15 cellular contexts compared by ENCODE assay signal in genomic region chr13:110643324-110643723, GRCh38.
"Had no signal": no experiment of that assay in that cellular context is flagged by ENCODE, and none has a peak within 500 bp of the region (broad histone marks: within the 10 kb centered on the region; RNA-seq: fewer than 3 reads in every experiment).

No MANE protein-coding gene starts in this region.

- H3K27me3 Mint-ChIP-seq: activated naive CD8-positive, alpha-beta T cell treated with anti-CD3 and anti-CD28 coated beads for 36 hours had no signal

- H3K4me3 ChIP-seq: heart left ventricle, lower lobe of right lung, psoas muscle, sigmoid colon, tibial nerve, uterus had no signal

- DNase-seq: activated CD4-positive, CD25-positive, alpha-beta regulatory T cell treated with anti-CD3 and anti-CD28 coated beads, Interleukin-2, amount 50 U/mL, for 72 hours; activated gamma-delta T cell treated with Interleukin-2 at 50 U/mL for 16 hours; activated naive CD8-positive, alpha-beta T cell treated with anti-CD3 and anti-CD28 coated beads for 36 hours; activated T-cell treated with anti-CD3 and anti-CD28 coated beads, Interleukin-2, amount 50 U/mL, for 72 hours; cerebellar nuclear complex; dermis blood vessel endothelial cell; lower lobe of right lung; psoas muscle; sigmoid colon; stimulated activated CD4-positive, alpha-beta T cell treated with anti-CD3 and anti-CD28 coated beads, Interleukin-1b, Interleukin-23, amount 100 ng/mL, for 48 hours; T1000; uterus had no signal

- H3K36me3 ChIP-seq: uterus had no signal

- H3K27me3 ChIP-seq: heart left ventricle, sigmoid colon, tibial nerve, uterus had no signal

- H3K4me1 Mint-ChIP-seq: activated naive CD8-positive, alpha-beta T cell treated with anti-CD3 and anti-CD28 coated beads for 36 hours; mesothelial cell of epicardium had no signal

- H3K4me3 Mint-ChIP-seq: activated naive CD8-positive, alpha-beta T cell treated with anti-CD3 and anti-CD28 coated beads for 36 hours; activated T-cell treated with anti-CD3 and anti-CD28 coated beads, Interleukin-2, amount 50 U/mL, for 72 hours; mesothelial cell of epicardium had no signal

- H3K27ac ChIP-seq: heart left ventricle, lower lobe of right lung, psoas muscle, tibial nerve, uterus had no signal

- ATAC-seq: activated T-cell treated with anti-CD3 and anti-CD28 coated beads, Interleukin-2, amount 50 U/mL, for 72 hours; heart left ventricle; lower lobe of right lung; psoas muscle had no signal

- H3K27ac Mint-ChIP-seq: activated naive CD8-positive, alpha-beta T cell treated with anti-CD3 and anti-CD28 coated beads for 36 hours; activated T-cell treated with anti-CD3 and anti-CD28 coated beads, Interleukin-2, amount 50 U/mL, for 72 hours; mesothelial cell of epicardium had no signal

- H3K9me3 Mint-ChIP-seq: activated naive CD8-positive, alpha-beta T cell treated with anti-CD3 and anti-CD28 coated beads for 36 hours; activated T-cell treated with anti-CD3 and anti-CD28 coated beads, Interleukin-2, amount 50 U/mL, for 72 hours; mesothelial cell of epicardium had no signal

- H3K9me3 ChIP-seq: heart left ventricle, lower lobe of right lung, psoas muscle, sigmoid colon, tibial nerve, uterus had no signal

- H3K4me1 ChIP-seq: uterus had no signal
